In the genomic region with DNA sequence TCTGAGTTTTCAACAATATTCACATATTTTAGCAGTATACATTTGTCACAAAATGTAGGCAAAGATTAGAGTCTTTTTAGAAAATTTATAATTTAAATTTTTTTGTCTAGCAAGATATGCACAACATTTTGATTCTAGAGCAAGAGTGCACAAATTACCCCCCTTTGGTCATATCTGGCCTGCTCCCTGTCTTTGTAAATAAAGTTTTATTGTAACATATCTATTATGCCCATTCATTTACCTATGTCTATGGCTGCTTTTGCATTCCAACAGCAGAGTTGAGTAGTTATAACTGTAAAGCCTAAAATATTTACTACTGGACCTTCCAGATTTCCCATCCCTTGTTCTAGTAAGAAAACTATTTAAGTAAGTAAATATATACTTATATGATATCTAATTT, we compare ENCODE assay signal across 11 cellular contexts.
"Had no signal": no experiment of that assay in that cellular context is flagged by ENCODE, and none has a peak within 500 bp of the region (broad histone marks: within the 10 kb centered on the region; RNA-seq: fewer than 3 reads in every experiment).

No MANE protein-coding gene starts in this region.

- H3K4me1 ChIP-seq: HAP-1 had no signal

- H3K4me2 ChIP-seq: GM23338 had no signal

- DNase-seq: GM23248, GOT3, H7, H9, HCEC 1CT, HFFc6 had no signal

- H2AFZ ChIP-seq: GM23248, GM23338 had no signal

- H3K9me3 ChIP-seq: HAP-1 had no signal

- FAIRE-seq: H1, H54 had no signal

- H3K36me3 ChIP-seq: HAP-1 had no signal

- ATAC-seq: GM23338, HCT116 had no signal

- H3K27ac ChIP-seq: GM23248 had no signal

- H3K4me3 ChIP-seq: GM23248, GM23338, HAP-1 had no signal

- H3K9ac ChIP-seq: GM23248 had no signal
